Comparison of ENCODE assay signal across 1 cellular context in the genomic region with DNA sequence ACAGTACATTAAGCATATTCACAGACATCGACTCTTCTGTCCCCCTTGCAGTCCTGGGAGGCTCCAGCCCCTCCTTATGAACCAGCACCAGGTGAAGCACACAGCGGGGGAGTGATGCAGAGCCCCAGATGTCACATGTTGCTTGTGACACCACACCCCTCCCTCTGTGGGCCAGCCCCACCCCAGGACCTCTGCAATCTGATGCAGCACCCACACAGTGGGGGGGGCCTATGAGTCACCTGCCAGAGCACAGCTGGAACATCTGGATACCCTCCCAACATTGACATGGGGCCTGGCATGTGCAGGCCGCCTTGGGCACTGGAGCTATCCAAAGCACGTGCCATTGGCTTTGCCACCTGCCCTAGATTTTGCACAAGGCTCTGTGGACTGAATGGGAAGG.
TF ChIP-seq lines count a peak whose summit lies in the region.

No MANE protein-coding gene starts in this region.

TF ChIP-seq in K562, 482 proteins besides CTCF, POLR2A, EP300 and RAD21 (continued from another document and continues in another):
- TF ChIP-seq, protein P1, sequence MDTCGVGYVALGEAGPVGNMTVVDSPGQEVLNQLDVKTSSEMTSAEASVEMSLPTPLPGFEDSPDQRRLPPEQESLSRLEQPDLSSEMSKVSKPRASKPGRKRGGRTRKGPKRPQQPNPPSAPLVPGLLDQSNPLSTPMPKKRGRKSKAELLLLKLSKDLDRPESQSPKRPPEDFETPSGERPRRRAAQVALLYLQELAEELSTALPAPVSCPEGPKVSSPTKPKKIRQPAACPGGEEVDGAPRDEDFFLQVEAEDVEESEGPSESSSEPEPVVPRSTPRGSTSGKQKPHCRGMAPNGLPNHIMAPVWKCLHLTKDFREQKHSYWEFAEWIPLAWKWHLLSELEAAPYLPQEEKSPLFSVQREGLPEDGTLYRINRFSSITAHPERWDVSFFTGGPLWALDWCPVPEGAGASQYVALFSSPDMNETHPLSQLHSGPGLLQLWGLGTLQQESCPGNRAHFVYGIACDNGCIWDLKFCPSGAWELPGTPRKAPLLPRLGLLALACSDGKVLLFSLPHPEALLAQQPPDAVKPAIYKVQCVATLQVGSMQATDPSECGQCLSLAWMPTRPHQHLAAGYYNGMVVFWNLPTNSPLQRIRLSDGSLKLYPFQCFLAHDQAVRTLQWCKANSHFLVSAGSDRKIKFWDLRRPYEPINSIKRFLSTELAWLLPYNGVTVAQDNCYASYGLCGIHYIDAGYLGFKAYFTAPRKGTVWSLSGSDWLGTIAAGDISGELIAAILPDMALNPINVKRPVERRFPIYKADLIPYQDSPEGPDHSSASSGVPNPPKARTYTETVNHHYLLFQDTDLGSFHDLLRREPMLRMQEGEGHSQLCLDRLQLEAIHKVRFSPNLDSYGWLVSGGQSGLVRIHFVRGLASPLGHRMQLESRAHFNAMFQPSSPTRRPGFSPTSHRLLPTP (IDR thresholded peaks at IDR 0.05; ENCODE audit: borderline replicate concordance, extremely low read depth, insufficient read length), result no peak
- TF ChIP-seq NR3C1 (CRISPR knock-in tag; IDR thresholded peaks at IDR 0.05), result no peak
- no peak for TF ChIP-seq SMC3 (conservative IDR thresholded peaks at IDR 0.05; ENCODE audit: insufficient read depth, low read depth, low read length)
- TF ChIP-seq ZNF77 (CRISPR knock-in tag; IDR thresholded peaks at IDR 0.05), result no peak
- no peak for TF ChIP-seq TBP (optimal IDR thresholded peaks at IDR 0.05; ENCODE audit: low read depth, low read length)
- TF ChIP-seq, protein P2, sequence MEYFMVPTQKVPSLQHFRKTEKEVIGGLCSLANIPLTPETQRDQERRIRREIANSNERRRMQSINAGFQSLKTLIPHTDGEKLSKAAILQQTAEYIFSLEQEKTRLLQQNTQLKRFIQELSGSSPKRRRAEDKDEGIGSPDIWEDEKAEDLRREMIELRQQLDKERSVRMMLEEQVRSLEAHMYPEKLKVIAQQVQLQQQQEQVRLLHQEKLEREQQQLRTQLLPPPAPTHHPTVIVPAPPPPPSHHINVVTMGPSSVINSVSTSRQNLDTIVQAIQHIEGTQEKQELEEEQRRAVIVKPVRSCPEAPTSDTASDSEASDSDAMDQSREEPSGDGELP (CRISPR knock-in tag; IDR thresholded peaks at IDR 0.05; ENCODE audit: borderline replicate concordance), result peak; percentile 82; the same call in 1 of the 2 replicates
- TF ChIP-seq GABPA (tag; conservative IDR thresholded peaks at IDR 0.05; ENCODE audit: low read depth), result no peak
- TF ChIP-seq, protein P3, sequence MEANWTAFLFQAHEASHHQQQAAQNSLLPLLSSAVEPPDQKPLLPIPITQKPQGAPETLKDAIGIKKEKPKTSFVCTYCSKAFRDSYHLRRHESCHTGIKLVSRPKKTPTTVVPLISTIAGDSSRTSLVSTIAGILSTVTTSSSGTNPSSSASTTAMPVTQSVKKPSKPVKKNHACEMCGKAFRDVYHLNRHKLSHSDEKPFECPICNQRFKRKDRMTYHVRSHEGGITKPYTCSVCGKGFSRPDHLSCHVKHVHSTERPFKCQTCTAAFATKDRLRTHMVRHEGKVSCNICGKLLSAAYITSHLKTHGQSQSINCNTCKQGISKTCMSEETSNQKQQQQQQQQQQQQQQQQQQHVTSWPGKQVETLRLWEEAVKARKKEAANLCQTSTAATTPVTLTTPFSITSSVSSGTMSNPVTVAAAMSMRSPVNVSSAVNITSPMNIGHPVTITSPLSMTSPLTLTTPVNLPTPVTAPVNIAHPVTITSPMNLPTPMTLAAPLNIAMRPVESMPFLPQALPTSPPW (CRISPR knock-in tag; IDR thresholded peaks at IDR 0.05), result peak; percentile 88
- TF ChIP-seq NCOA1 (IDR thresholded peaks at IDR 0.05; ENCODE audit: low read depth), result no peak
- TF ChIP-seq, protein P4, sequence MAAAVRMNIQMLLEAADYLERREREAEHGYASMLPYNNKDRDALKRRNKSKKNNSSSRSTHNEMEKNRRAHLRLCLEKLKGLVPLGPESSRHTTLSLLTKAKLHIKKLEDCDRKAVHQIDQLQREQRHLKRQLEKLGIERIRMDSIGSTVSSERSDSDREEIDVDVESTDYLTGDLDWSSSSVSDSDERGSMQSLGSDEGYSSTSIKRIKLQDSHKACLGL (CRISPR knock-in tag; IDR thresholded peaks at IDR 0.05; ENCODE audit: borderline replicate concordance, poor library complexity, severe bottlenecking), result no peak
- TF ChIP-seq, protein P5, sequence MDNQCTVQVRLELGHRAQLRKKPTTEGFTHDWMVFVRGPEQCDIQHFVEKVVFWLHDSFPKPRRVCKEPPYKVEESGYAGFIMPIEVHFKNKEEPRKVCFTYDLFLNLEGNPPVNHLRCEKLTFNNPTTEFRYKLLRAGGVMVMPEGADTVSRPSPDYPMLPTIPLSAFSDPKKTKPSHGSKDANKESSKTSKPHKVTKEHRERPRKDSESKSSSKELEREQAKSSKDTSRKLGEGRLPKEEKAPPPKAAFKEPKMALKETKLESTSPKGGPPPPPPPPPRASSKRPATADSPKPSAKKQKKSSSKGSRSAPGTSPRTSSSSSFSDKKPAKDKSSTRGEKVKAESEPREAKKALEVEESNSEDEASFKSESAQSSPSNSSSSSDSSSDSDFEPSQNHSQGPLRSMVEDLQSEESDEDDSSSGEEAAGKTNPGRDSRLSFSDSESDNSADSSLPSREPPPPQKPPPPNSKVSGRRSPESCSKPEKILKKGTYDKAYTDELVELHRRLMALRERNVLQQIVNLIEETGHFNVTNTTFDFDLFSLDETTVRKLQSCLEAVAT (IDR thresholded peaks at IDR 0.05), result no peak
- TF ChIP-seq HMG20A (CRISPR knock-in tag; conservative IDR thresholded peaks at IDR 0.05), result no peak
- TF ChIP-seq ATF1 (CRISPR knock-in tag; IDR thresholded peaks at IDR 0.05), result no peak
- no peak for TF ChIP-seq ATF1 (tag; IDR thresholded peaks at IDR 0.05)
- TF ChIP-seq, protein P6, sequence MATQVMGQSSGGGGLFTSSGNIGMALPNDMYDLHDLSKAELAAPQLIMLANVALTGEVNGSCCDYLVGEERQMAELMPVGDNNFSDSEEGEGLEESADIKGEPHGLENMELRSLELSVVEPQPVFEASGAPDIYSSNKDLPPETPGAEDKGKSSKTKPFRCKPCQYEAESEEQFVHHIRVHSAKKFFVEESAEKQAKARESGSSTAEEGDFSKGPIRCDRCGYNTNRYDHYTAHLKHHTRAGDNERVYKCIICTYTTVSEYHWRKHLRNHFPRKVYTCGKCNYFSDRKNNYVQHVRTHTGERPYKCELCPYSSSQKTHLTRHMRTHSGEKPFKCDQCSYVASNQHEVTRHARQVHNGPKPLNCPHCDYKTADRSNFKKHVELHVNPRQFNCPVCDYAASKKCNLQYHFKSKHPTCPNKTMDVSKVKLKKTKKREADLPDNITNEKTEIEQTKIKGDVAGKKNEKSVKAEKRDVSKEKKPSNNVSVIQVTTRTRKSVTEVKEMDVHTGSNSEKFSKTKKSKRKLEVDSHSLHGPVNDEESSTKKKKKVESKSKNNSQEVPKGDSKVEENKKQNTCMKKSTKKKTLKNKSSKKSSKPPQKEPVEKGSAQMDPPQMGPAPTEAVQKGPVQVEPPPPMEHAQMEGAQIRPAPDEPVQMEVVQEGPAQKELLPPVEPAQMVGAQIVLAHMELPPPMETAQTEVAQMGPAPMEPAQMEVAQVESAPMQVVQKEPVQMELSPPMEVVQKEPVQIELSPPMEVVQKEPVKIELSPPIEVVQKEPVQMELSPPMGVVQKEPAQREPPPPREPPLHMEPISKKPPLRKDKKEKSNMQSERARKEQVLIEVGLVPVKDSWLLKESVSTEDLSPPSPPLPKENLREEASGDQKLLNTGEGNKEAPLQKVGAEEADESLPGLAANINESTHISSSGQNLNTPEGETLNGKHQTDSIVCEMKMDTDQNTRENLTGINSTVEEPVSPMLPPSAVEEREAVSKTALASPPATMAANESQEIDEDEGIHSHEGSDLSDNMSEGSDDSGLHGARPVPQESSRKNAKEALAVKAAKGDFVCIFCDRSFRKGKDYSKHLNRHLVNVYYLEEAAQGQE (CRISPR knock-in tag; IDR thresholded peaks at IDR 0.05; ENCODE audit: low read depth), result no peak
- TF ChIP-seq SMAD2 (IDR thresholded peaks at IDR 0.05; ENCODE audit: low read depth, low read length), result no peak
- no peak for TF ChIP-seq POU5F1 (IDR thresholded peaks at IDR 0.05; ENCODE audit: borderline replicate concordance, low read depth, low read length, partially characterized antibody)
- TF ChIP-seq, protein P7, sequence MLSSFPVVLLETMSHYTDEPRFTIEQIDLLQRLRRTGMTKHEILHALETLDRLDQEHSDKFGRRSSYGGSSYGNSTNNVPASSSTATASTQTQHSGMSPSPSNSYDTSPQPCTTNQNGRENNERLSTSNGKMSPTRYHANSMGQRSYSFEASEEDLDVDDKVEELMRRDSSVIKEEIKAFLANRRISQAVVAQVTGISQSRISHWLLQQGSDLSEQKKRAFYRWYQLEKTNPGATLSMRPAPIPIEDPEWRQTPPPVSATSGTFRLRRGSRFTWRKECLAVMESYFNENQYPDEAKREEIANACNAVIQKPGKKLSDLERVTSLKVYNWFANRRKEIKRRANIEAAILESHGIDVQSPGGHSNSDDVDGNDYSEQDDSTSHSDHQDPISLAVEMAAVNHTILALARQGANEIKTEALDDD (IDR thresholded peaks at IDR 0.05), result no peak
- no peak for TF ChIP-seq RBM39 (optimal IDR thresholded peaks at IDR 0.05; ENCODE audit: low read depth, low read length)
- TF ChIP-seq MYNN (IDR thresholded peaks at IDR 0.05), result no peak
- TF ChIP-seq MYNN (CRISPR knock-in tag; IDR thresholded peaks at IDR 0.05), result no peak
- TF ChIP-seq MCM5 (IDR thresholded peaks at IDR 0.05; ENCODE audit: low read depth), result no peak
- TF ChIP-seq MAFG (tag; conservative IDR thresholded peaks at IDR 0.05), result no peak
- no peak for TF ChIP-seq SRSF7 (optimal IDR thresholded peaks at IDR 0.05; ENCODE audit: low read depth, low read length)
- TF ChIP-seq FOXM1 (IDR thresholded peaks at IDR 0.05; ENCODE audit: low read depth), result no peak
- no peak for TF ChIP-seq FOXM1 (CRISPR knock-in tag; IDR thresholded peaks at IDR 0.05; ENCODE audit: low read depth)
- no peak for TF ChIP-seq FOXA1 (IDR thresholded peaks at IDR 0.05; ENCODE audit: borderline replicate concordance)
- no peak for TF ChIP-seq NR4A1 (CRISPR knock-in tag; IDR thresholded peaks at IDR 0.05)
- no peak for TF ChIP-seq NR4A1 (tag; IDR thresholded peaks at IDR 0.05)
- TF ChIP-seq, protein P8, sequence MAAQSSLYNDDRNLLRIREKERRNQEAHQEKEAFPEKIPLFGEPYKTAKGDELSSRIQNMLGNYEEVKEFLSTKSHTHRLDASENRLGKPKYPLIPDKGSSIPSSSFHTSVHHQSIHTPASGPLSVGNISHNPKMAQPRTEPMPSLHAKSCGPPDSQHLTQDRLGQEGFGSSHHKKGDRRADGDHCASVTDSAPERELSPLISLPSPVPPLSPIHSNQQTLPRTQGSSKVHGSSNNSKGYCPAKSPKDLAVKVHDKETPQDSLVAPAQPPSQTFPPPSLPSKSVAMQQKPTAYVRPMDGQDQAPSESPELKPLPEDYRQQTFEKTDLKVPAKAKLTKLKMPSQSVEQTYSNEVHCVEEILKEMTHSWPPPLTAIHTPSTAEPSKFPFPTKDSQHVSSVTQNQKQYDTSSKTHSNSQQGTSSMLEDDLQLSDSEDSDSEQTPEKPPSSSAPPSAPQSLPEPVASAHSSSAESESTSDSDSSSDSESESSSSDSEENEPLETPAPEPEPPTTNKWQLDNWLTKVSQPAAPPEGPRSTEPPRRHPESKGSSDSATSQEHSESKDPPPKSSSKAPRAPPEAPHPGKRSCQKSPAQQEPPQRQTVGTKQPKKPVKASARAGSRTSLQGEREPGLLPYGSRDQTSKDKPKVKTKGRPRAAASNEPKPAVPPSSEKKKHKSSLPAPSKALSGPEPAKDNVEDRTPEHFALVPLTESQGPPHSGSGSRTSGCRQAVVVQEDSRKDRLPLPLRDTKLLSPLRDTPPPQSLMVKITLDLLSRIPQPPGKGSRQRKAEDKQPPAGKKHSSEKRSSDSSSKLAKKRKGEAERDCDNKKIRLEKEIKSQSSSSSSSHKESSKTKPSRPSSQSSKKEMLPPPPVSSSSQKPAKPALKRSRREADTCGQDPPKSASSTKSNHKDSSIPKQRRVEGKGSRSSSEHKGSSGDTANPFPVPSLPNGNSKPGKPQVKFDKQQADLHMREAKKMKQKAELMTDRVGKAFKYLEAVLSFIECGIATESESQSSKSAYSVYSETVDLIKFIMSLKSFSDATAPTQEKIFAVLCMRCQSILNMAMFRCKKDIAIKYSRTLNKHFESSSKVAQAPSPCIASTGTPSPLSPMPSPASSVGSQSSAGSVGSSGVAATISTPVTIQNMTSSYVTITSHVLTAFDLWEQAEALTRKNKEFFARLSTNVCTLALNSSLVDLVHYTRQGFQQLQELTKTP (IDR thresholded peaks at IDR 0.05; ENCODE audit: low read depth in 1 of 2, partially characterized antibody in 2 of 2), result no peak
- no peak for TF ChIP-seq YBX1 (IDR thresholded peaks at IDR 0.05)
- no peak for TF ChIP-seq TAF15 (IDR thresholded peaks at IDR 0.05; ENCODE audit: low read depth, low read length)
- TF ChIP-seq TEAD2 (tag; IDR thresholded peaks at IDR 0.05), result no peak
- TF ChIP-seq, protein P9, sequence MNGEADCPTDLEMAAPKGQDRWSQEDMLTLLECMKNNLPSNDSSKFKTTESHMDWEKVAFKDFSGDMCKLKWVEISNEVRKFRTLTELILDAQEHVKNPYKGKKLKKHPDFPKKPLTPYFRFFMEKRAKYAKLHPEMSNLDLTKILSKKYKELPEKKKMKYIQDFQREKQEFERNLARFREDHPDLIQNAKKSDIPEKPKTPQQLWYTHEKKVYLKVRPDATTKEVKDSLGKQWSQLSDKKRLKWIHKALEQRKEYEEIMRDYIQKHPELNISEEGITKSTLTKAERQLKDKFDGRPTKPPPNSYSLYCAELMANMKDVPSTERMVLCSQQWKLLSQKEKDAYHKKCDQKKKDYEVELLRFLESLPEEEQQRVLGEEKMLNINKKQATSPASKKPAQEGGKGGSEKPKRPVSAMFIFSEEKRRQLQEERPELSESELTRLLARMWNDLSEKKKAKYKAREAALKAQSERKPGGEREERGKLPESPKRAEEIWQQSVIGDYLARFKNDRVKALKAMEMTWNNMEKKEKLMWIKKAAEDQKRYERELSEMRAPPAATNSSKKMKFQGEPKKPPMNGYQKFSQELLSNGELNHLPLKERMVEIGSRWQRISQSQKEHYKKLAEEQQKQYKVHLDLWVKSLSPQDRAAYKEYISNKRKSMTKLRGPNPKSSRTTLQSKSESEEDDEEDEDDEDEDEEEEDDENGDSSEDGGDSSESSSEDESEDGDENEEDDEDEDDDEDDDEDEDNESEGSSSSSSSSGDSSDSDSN (IDR thresholded peaks at IDR 0.05; ENCODE audit: borderline replicate concordance in 1 of 2, low read depth in 2 of 2, low read length in 2 of 2), result no peak
- TF ChIP-seq ZNF507 (tag; conservative IDR thresholded peaks at IDR 0.05), result no peak
- TF ChIP-seq ARID1B (IDR thresholded peaks at IDR 0.05), result peak; percentile 33; the same call in 1 of the 2 replicates
- TF ChIP-seq, protein P10, sequence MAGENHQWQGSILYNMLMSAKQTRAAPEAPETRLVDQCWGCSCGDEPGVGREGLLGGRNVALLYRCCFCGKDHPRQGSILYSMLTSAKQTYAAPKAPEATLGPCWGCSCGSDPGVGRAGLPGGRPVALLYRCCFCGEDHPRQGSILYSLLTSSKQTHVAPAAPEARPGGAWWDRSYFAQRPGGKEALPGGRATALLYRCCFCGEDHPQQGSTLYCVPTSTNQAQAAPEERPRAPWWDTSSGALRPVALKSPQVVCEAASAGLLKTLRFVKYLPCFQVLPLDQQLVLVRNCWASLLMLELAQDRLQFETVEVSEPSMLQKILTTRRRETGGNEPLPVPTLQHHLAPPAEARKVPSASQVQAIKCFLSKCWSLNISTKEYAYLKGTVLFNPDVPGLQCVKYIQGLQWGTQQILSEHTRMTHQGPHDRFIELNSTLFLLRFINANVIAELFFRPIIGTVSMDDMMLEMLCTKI (IDR thresholded peaks at IDR 0.05; ENCODE audit: partially characterized antibody), result no peak
- TF ChIP-seq TGIF2 (CRISPR knock-in tag; IDR thresholded peaks at IDR 0.05), result no peak
- no peak for TF ChIP-seq SAP30 (IDR thresholded peaks at IDR 0.05; ENCODE audit: borderline replicate concordance, insufficient read depth, low read depth, low read length, poor library complexity, severe bottlenecking)
